In genomic region chr15:48505067-48505466, GRCh38 we compare ENCODE assay signal across 34 cellular contexts.
"Had no signal": no experiment of that assay in that cellular context is flagged by ENCODE, and none has a peak within 500 bp of the region (broad histone marks: within the 10 kb centered on the region; RNA-seq: fewer than 3 reads in every experiment).

No MANE protein-coding gene starts in this region.

- H3K36me3 ChIP-seq: gastrocnemius medialis had no signal

- H3K4me3 Mint-ChIP-seq: activated CD4-positive, alpha-beta memory T cell treated with anti-CD3 and anti-CD28 coated beads for 36 hours; activated CD4-positive, alpha-beta T cell treated with anti-CD3 and anti-CD28 coated beads for 36 hours; activated CD4-positive, alpha-beta T cell treated with anti-CD3 and anti-CD28 coated beads, Interleukin-2, amount 10 ng/mL, durations not matched to agents 24 days and 14 days; activated CD8-positive, alpha-beta memory T cell treated with anti-CD3 and anti-CD28 coated beads, Interleukin-2, amount 10 ng/mL, durations not matched to agents 7 days and 5 days; activated CD8-positive, alpha-beta T cell treated with anti-CD3 and anti-CD28 coated beads, Interleukin-2, amount 10 ng/mL, durations not matched to agents 7 days and 5 days; activated naive CD4-positive, alpha-beta T cell treated with anti-CD3 and anti-CD28 coated beads for 36 hours; activated naive CD4-positive, alpha-beta T cell treated with anti-CD3 and anti-CD28 coated beads, Interleukin-2, amount 50 U/mL, for 24 hours; activated naive CD8-positive, alpha-beta T cell treated with anti-CD3 and anti-CD28 coated beads for 36 hours; activated naive CD8-positive, alpha-beta T cell treated with anti-CD3 and anti-CD28 coated beads, Interleukin-2, amount 50 U/mL, for 24 hours; activated T-helper 1 cell treated with anti-CD3 and anti-CD28 coated beads, Interleukin-12 subunit alpha, Interleukin-12 subunit beta, Interleukin-2, Interleukin-4 antibody, amounts not matched to agents 30 ng/mL and 10 ng/mL and 1 ng/mL, durations not matched to agents 14 hours and 24 hours and 36 hours; dendritic cell treated with granulocyte-macrophage colony-stimulating factor and Interleukin-4, amounts not matched to agents 40 ng/mL and 50 ng/mL, for 4 days; endodermal cell had no signal

- ATAC-seq: activated CD4-positive, alpha-beta T cell treated with anti-CD3 and anti-CD28 coated beads for 36 hours; activated CD8-positive, alpha-beta memory T cell treated with anti-CD3 and anti-CD28 coated beads, Interleukin-2, amount 10 ng/mL, durations not matched to agents 7 days and 5 days; activated CD8-positive, alpha-beta T cell treated with anti-CD3 and anti-CD28 coated beads, Interleukin-2, amount 10 ng/mL, durations not matched to agents 7 days and 5 days; activated naive CD8-positive, alpha-beta T cell treated with anti-CD3 and anti-CD28 coated beads, Interleukin-2, amount 50 U/mL, for 24 hours; body of pancreas; esophagus mucosa; foreskin keratinocyte; gastrocnemius medialis; heart left ventricle had no signal

- DNase-seq: activated CD4-positive, alpha-beta memory T cell treated with anti-CD3 and anti-CD28 coated beads for 36 hours; activated CD4-positive, alpha-beta T cell treated with anti-CD3 and anti-CD28 coated beads for 36 hours; activated CD4-positive, alpha-beta T cell treated with anti-CD3 and anti-CD28 coated beads, Interleukin-2, amount 10 ng/mL, durations not matched to agents 24 days and 14 days; activated CD4-positive, CD25-positive, alpha-beta regulatory T cell; activated CD4-positive, CD25-positive, alpha-beta regulatory T cell treated with anti-CD3 and anti-CD28 coated beads, Interleukin-2, amount 50 U/mL, for 72 hours; activated CD8-positive, alpha-beta memory T cell treated with anti-CD3 and anti-CD28 coated beads, Interleukin-2, amount 10 ng/mL, durations not matched to agents 7 days and 5 days; activated CD8-positive, alpha-beta memory T cell treated with anti-CD3 and anti-CD28 coated beads, Interleukin-2, amount 50 U/mL, for 4 hours; activated CD8-positive, alpha-beta T cell treated with anti-CD3 and anti-CD28 coated beads, Interleukin-2, amount 10 ng/mL, durations not matched to agents 7 days and 5 days; activated effector memory CD4-positive, alpha-beta T cell treated with anti-CD3 and anti-CD28 coated beads, Interleukin-2, amount 50 U/mL, for 16 hours; activated naive CD4-positive, alpha-beta T cell treated with anti-CD3 and anti-CD28 coated beads for 36 hours; activated naive CD8-positive, alpha-beta T cell treated with anti-CD3 and anti-CD28 coated beads for 36 hours; activated naive CD8-positive, alpha-beta T cell treated with anti-CD3 and anti-CD28 coated beads, Interleukin-2, amount 50 U/mL, for 24 hours; activated T-cell treated with anti-CD3 and anti-CD28 coated beads, Interleukin-2, amount 50 U/mL, for 1 hour; activated T-cell treated with anti-CD3 and anti-CD28 coated beads, Interleukin-2, amount 50 U/mL, for 48 hours; adrenal gland; amygdala; aorta; body of pancreas; caudate nucleus; cerebellar nuclear complex; dorsolateral prefrontal cortex; effector memory CD4-positive, alpha-beta T cell; endodermal cell; foreskin keratinocyte; gastrocnemius medialis; glutamatergic neuron; T-helper 2 cell had no signal

- H3K27me3 Mint-ChIP-seq: activated CD4-positive, alpha-beta memory T cell treated with anti-CD3 and anti-CD28 coated beads for 36 hours; activated CD4-positive, alpha-beta T cell treated with anti-CD3 and anti-CD28 coated beads for 36 hours; activated CD4-positive, alpha-beta T cell treated with anti-CD3 and anti-CD28 coated beads, Interleukin-2, amount 10 ng/mL, durations not matched to agents 24 days and 14 days; activated naive CD8-positive, alpha-beta T cell treated with anti-CD3 and anti-CD28 coated beads, Interleukin-2, amount 50 U/mL, for 24 hours; dendritic cell treated with granulocyte-macrophage colony-stimulating factor and Interleukin-4, amounts not matched to agents 40 ng/mL and 50 ng/mL, for 4 days had no signal

- H3K36me3 Mint-ChIP-seq: activated CD4-positive, alpha-beta memory T cell treated with anti-CD3 and anti-CD28 coated beads for 36 hours; activated CD8-positive, alpha-beta memory T cell treated with anti-CD3 and anti-CD28 coated beads, Interleukin-2, amount 10 ng/mL, durations not matched to agents 7 days and 5 days; activated naive CD4-positive, alpha-beta T cell treated with anti-CD3 and anti-CD28 coated beads, Interleukin-2, amount 50 U/mL, for 24 hours; activated naive CD8-positive, alpha-beta T cell treated with anti-CD3 and anti-CD28 coated beads for 36 hours had no signal

- H3K27ac ChIP-seq: adrenal gland, body of pancreas, coronary artery, dorsolateral prefrontal cortex, foreskin keratinocyte, gastrocnemius medialis had no signal

- H3K9me3 Mint-ChIP-seq: activated CD4-positive, alpha-beta memory T cell treated with anti-CD3 and anti-CD28 coated beads for 36 hours; activated CD4-positive, alpha-beta T cell treated with anti-CD3 and anti-CD28 coated beads, Interleukin-2, amount 10 ng/mL, durations not matched to agents 24 days and 14 days; activated naive CD4-positive, alpha-beta T cell treated with anti-CD3 and anti-CD28 coated beads for 36 hours; activated naive CD4-positive, alpha-beta T cell treated with anti-CD3 and anti-CD28 coated beads, Interleukin-2, amount 50 U/mL, for 24 hours; activated naive CD8-positive, alpha-beta T cell treated with anti-CD3 and anti-CD28 coated beads for 36 hours; activated naive CD8-positive, alpha-beta T cell treated with anti-CD3 and anti-CD28 coated beads, Interleukin-2, amount 50 U/mL, for 24 hours; activated T-helper 1 cell treated with anti-CD3 and anti-CD28 coated beads, Interleukin-12 subunit alpha, Interleukin-12 subunit beta, Interleukin-2, Interleukin-4 antibody, amounts not matched to agents 30 ng/mL and 10 ng/mL and 1 ng/mL, durations not matched to agents 14 hours and 24 hours and 36 hours; activated T-helper 2 cell treated with anti-CD3 and anti-CD28 coated beads, Interferon-gamma antibody, Interleukin-2, Interleukin-4, amounts not matched to agents 10 μg/mL and 5 μg/mL and 100 μg/mL, durations not matched to agents 14 hours and 24 hours and 36 hours; dendritic cell treated with granulocyte-macrophage colony-stimulating factor and Interleukin-4, amounts not matched to agents 40 ng/mL and 50 ng/mL, for 4 days; endodermal cell had no signal

- H3K9me3 ChIP-seq: body of pancreas, gastrocnemius medialis, heart left ventricle had no signal

- H3K27ac Mint-ChIP-seq: activated CD4-positive, alpha-beta memory T cell treated with anti-CD3 and anti-CD28 coated beads for 36 hours; activated CD4-positive, alpha-beta T cell treated with anti-CD3 and anti-CD28 coated beads for 36 hours; activated CD4-positive, alpha-beta T cell treated with anti-CD3 and anti-CD28 coated beads, Interleukin-2, amount 10 ng/mL, durations not matched to agents 24 days and 14 days; activated CD8-positive, alpha-beta memory T cell treated with anti-CD3 and anti-CD28 coated beads, Interleukin-2, amount 10 ng/mL, durations not matched to agents 7 days and 5 days; activated CD8-positive, alpha-beta T cell treated with anti-CD3 and anti-CD28 coated beads, Interleukin-2, amount 10 ng/mL, durations not matched to agents 7 days and 5 days; activated naive CD4-positive, alpha-beta T cell treated with anti-CD3 and anti-CD28 coated beads for 36 hours; activated naive CD4-positive, alpha-beta T cell treated with anti-CD3 and anti-CD28 coated beads, Interleukin-2, amount 50 U/mL, for 24 hours; activated naive CD8-positive, alpha-beta T cell treated with anti-CD3 and anti-CD28 coated beads for 36 hours; activated naive CD8-positive, alpha-beta T cell treated with anti-CD3 and anti-CD28 coated beads, Interleukin-2, amount 50 U/mL, for 24 hours; activated T-helper 1 cell treated with anti-CD3 and anti-CD28 coated beads, Interleukin-12 subunit alpha, Interleukin-12 subunit beta, Interleukin-2, Interleukin-4 antibody, amounts not matched to agents 30 ng/mL and 10 ng/mL and 1 ng/mL, durations not matched to agents 14 hours and 24 hours and 36 hours; activated T-helper 2 cell treated with anti-CD3 and anti-CD28 coated beads, Interferon-gamma antibody, Interleukin-2, Interleukin-4, amounts not matched to agents 10 μg/mL and 5 μg/mL and 100 μg/mL, durations not matched to agents 14 hours and 24 hours and 36 hours; dendritic cell treated with granulocyte-macrophage colony-stimulating factor and Interleukin-4, amounts not matched to agents 40 ng/mL and 50 ng/mL, for 4 days; endodermal cell had no signal

- H3K4me3 ChIP-seq: adrenal gland, body of pancreas, coronary artery, dorsolateral prefrontal cortex, gastrocnemius medialis, heart left ventricle had no signal

- H3K27me3 ChIP-seq: adrenal gland, body of pancreas, dorsolateral prefrontal cortex, foreskin keratinocyte, gastrocnemius medialis, heart left ventricle had no signal

- H3K4me1 ChIP-seq: adrenal gland, foreskin keratinocyte, gastrocnemius medialis had no signal

- H3K4me1 Mint-ChIP-seq: activated CD4-positive, alpha-beta T cell treated with anti-CD3 and anti-CD28 coated beads for 36 hours; activated CD4-positive, alpha-beta T cell treated with anti-CD3 and anti-CD28 coated beads, Interleukin-2, amount 10 ng/mL, durations not matched to agents 24 days and 14 days; activated CD8-positive, alpha-beta memory T cell treated with anti-CD3 and anti-CD28 coated beads, Interleukin-2, amount 10 ng/mL, durations not matched to agents 7 days and 5 days; activated naive CD4-positive, alpha-beta T cell treated with anti-CD3 and anti-CD28 coated beads, Interleukin-2, amount 50 U/mL, for 24 hours; activated naive CD8-positive, alpha-beta T cell treated with anti-CD3 and anti-CD28 coated beads for 36 hours; activated naive CD8-positive, alpha-beta T cell treated with anti-CD3 and anti-CD28 coated beads, Interleukin-2, amount 50 U/mL, for 24 hours; endodermal cell had no signal
